ENCODE assay signal across 10 cellular contexts in the genomic region with DNA sequence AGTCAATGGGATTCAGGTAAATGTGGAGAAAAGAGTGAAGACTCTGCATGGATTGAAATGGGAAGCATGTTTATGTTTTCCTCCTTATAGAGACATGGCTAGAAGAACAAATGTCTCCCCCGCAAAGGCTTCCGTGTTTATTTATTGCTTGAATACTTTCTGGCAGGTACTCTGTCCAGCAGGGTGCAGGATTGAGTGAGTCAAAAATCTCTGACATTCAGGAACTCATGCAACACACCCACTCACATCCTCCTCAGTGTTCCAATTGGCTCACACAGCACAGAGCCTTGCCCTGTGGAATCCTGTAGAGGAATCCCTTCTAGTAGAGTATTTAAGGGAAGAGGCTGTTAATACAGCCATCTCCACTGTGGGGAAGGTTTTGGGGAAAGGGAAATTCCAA.
DNase-seq lines count a peak whose midpoint lies in the region; ATAC-seq and TF ChIP-seq lines count a peak whose summit lies in the region.
"Had no signal": no experiment of that assay in that cellular context is flagged by ENCODE, and none has a peak within 500 bp of the region (broad histone marks: within the 10 kb centered on the region; RNA-seq: fewer than 3 reads in every experiment).

No MANE protein-coding gene starts in this region.

- H3K4me1 Mint-ChIP-seq in neural progenitor cell = no peaks in the 10 kb centered on the region
- no peaks in the 10 kb centered on the region for H3K4me1 Mint-ChIP-seq in natural killer cell treated with Interleukin-12 subunit alpha and Interleukin-12 subunit beta and Interleukin-15 and Interleukin-18, amount 100 ng/mL, for 72 hours (ENCODE audit: low read depth in 2 of 2)

- no peak overlapping the region for H3K4me3 Mint-ChIP-seq in neural progenitor cell
- H3K4me3 Mint-ChIP-seq in natural killer cell treated with Interleukin-12 subunit alpha and Interleukin-12 subunit beta and Interleukin-15 and Interleukin-18, amount 100 ng/mL, for 72 hours = no peak overlapping the region

- H3K9me3 ChIP-seq in Panc1 (ENCODE audit: control insufficient read depth, insufficient read depth, low read depth, low read length) = no peaks in the 10 kb centered on the region
- no peaks in the 10 kb centered on the region for H3K9me3 ChIP-seq in neural progenitor cell (ENCODE audit: low read depth)
- H3K9me3 ChIP-seq: A549, neutrophil had no signal

- peaks cover 2% of the 10 kb centered on the region for H3K9me3 Mint-ChIP-seq in neural progenitor cell
- peaks cover 8% of the 10 kb centered on the region for H3K9me3 Mint-ChIP-seq in natural killer cell treated with Interleukin-12 subunit alpha and Interleukin-12 subunit beta and Interleukin-15 and Interleukin-18, amount 100 ng/mL, for 72 hours

- POLR2A ChIA-PET in Panc1 (lab: Charles Lee) = no interaction called here

- H3K36me3 Mint-ChIP-seq in neural progenitor cell = no peaks in the 10 kb centered on the region
- no peaks in the 10 kb centered on the region for H3K36me3 Mint-ChIP-seq in natural killer cell treated with Interleukin-12 subunit alpha and Interleukin-12 subunit beta and Interleukin-15 and Interleukin-18, amount 100 ng/mL, for 72 hours

- H3K27me3 ChIP-seq in Panc1 (ENCODE audit: control insufficient read depth, insufficient read depth, low read length) (no peaks in the 10 kb centered on the region), neural progenitor cell (no peaks in the 10 kb centered on the region)
- H3K27me3 ChIP-seq: neutrophil had no signal

- H3K36me3 ChIP-seq in Panc1 (ENCODE audit: control insufficient read depth, insufficient read depth, low read length) (no peaks in the 10 kb centered on the region), neural progenitor cell (no peaks in the 10 kb centered on the region)
- H3K36me3 ChIP-seq: neutrophil had no signal

- H3K9ac ChIP-seq in neural progenitor cell = no peak overlapping the region

- H3K79me2 ChIP-seq in neural progenitor cell (ENCODE audit: low read depth) = no peaks in the 10 kb centered on the region

- intact Hi-C loops in Panc1 (cut with micrococcal nuclease; ENCODE audit: unreplicated experiment) = loop anchor here (5.0 kb wide), 1 partner anchor 51 kb away; no protein-coding TSS in a partner anchor

- CTCF ChIA-PET in Panc1 (lab: Charles Lee) = no interaction called here

- TF ChIP-seq CTCF in Panc1 (IDR thresholded peaks at IDR 0.05) (peak; percentile 11; the same call in 1 of the 2 replicates), neural progenitor cell (IDR thresholded peaks at IDR 0.05) (peak; percentile 47)

- H4K20me1 ChIP-seq in neural progenitor cell (ENCODE audit: low read depth) = no peaks in the 10 kb centered on the region

- ATAC-seq in HG02623 (IDR thresholded peaks at IDR 0.05; ENCODE audit: unreplicated experiment) (peak; percentile 61), Panc1 (no peak), HG03439 (IDR thresholded peaks at IDR 0.05; ENCODE audit: unreplicated experiment) (no peak)
- no peak for ATAC-seq in natural killer cell treated with Interleukin-12 subunit alpha and Interleukin-12 subunit beta and Interleukin-15 and Interleukin-18, amount 100 ng/mL, for 72 hours
- ATAC-seq: A549 had no signal

- no peaks in the 10 kb centered on the region for H3K27me3 Mint-ChIP-seq in neural progenitor cell (ENCODE audit: insufficient read depth, low read depth)
- no peaks in the 10 kb centered on the region for H3K27me3 Mint-ChIP-seq in natural killer cell treated with Interleukin-12 subunit alpha and Interleukin-12 subunit beta and Interleukin-15 and Interleukin-18, amount 100 ng/mL, for 72 hours

- DNase-seq in DMS53 (lab: John Stamatoyannopoulos, UW) = peak; percentile 43
- DNase-seq in DMS53 treated with DMSO at 0.1 percent for 48 hours (lab: John Stamatoyannopoulos, UW; ENCODE audit: unreplicated experiment) = no peak
- no peak for DNase-seq in Panc1 (ENCODE audit: low read depth, low spot score)
- peak; percentile 36 for DNase-seq in neural progenitor cell (ENCODE audit: low spot score)
- DNase-seq in SKM-1 treated with dmso at 0.1 percent for 144 hours (lab: John Stamatoyannopoulos, UW; ENCODE audit: unreplicated experiment) = no peak
- DNase-seq in natural killer cell treated with Interleukin-12 subunit alpha and Interleukin-12 subunit beta and Interleukin-15 and Interleukin-18, amount 100 ng/mL, for 72 hours (ENCODE audit: low spot score) = no peak

- H3K27ac ChIP-seq in Panc1 (ENCODE audit: low read length) (no peak overlapping the region), neural progenitor cell (no peak overlapping the region)
- H3K27ac ChIP-seq: A549, neutrophil had no signal

- no peak overlapping the region for H3K27ac Mint-ChIP-seq in neural progenitor cell
- H3K27ac Mint-ChIP-seq in natural killer cell treated with Interleukin-12 subunit alpha and Interleukin-12 subunit beta and Interleukin-15 and Interleukin-18, amount 100 ng/mL, for 72 hours = no peak overlapping the region

- H2AFZ ChIP-seq in neural progenitor cell (replicated peaks) = no peak overlapping the region

- H3F3A ChIP-seq in neural progenitor cell (ENCODE audit: low read depth) = no peaks in the 10 kb centered on the region

- in situ Hi-C loops in Panc1 (cut with HindIII; ENCODE audit: low pct_unique_long_range_greater_than_20kb, low sequenced_read_pairs) = no loop called here

- H3K4me3 ChIP-seq in Panc1 (ENCODE audit: low read depth in 2 of 2, low read length in 2 of 2) (no peak overlapping the region), neural progenitor cell (no peak overlapping the region)
- H3K4me3 ChIP-seq: A549 had no signal

- no peak overlapping the region for H3K4me2 ChIP-seq in neural progenitor cell
- H3K4me2 ChIP-seq: A549 had no signal

- no TSS peak for BruUV-seq in Panc1 (replicated peaks; lab: Mats Ljungman, UMichigan)

- H3K4me1 ChIP-seq in Panc1 (ENCODE audit: control insufficient read depth, insufficient read depth, low read length) (no peaks in the 10 kb centered on the region), neural progenitor cell (no peaks in the 10 kb centered on the region)
- H3K4me1 ChIP-seq: A549 had no signal

Comparison
In these comparisons a context has a peak if more than half of its experiments do, and no peak if none do; other contexts are left out.
1. DNase-seq: peak in DMS53 (single experiment) and neural progenitor cell (single experiment); none in DMS53 treated with DMSO at 0.1 percent for 48 hours (single experiment), Panc1 (single experiment), SKM-1 treated with dmso at 0.1 percent for 144 hours (single experiment) and natural killer cell treated with Interleukin-12 subunit alpha and Interleukin-12 subunit beta and Interleukin-15 and Interleukin-18, amount 100 ng/mL, for 72 hours (single experiment).